Comparison of ENCODE assay signal across 22 cellular contexts in genomic region chr9:68825755-68826500, GRCh38.
DNase-seq lines count a peak whose midpoint lies in the region; ATAC-seq, FAIRE-seq and TF ChIP-seq lines count a peak whose summit lies in the region.
"Had no signal": no experiment of that assay in that cellular context is flagged by ENCODE, and none has a peak within 500 bp of the region (broad histone marks: within the 10 kb centered on the region; RNA-seq: fewer than 3 reads in every experiment).

No MANE protein-coding gene starts in this region.

- H3K4me3 ChIP-seq in H1 (ENCODE audit: extremely low read depth in 1 of 4, insufficient read depth in 2 of 4, low read depth in 3 of 4, low read length in 4 of 4) (no peak overlapping the region), WERI-Rb-1 (ENCODE audit: low read depth, low read length) (no peak overlapping the region)
- H3K4me3 ChIP-seq: A549, HAP-1, SJSA1, vagina had no signal

- H4K20me1 ChIP-seq in H1 (replicated peaks in 1 of 2; ENCODE audit: control insufficient read depth in 1 of 2, insufficient read depth in 2 of 2, low read length in 2 of 2) = no peaks in the 10 kb centered on the region

- no peaks in the 10 kb centered on the region for H3K79me1 ChIP-seq in H1 (ENCODE audit: low read depth, low read length)

- H2BK12ac ChIP-seq in H1 (ENCODE audit: low read depth, low read length) = no peak overlapping the region; the same call in 1 of the 2 replicates

- H2BK5ac ChIP-seq in H1 (ENCODE audit: low read depth, low read length) = peak overlapping the region; percentile 17; the same call in 1 of the 2 replicates

- H3K23ac ChIP-seq in H1 (ENCODE audit: insufficient read length) = no peak overlapping the region

- no peak overlapping the region for H3K9ac ChIP-seq in H1 (replicated peaks in 1 of 4; ENCODE audit: extremely low read depth in 1 of 4, low read depth in 3 of 4, low read length in 3 of 4)

- no peak overlapping the region for H2BK20ac ChIP-seq in H1 (ENCODE audit: low read length)

- WGBS in H1 (ENCODE audit: extremely low coverage in 1 of 2, insufficient coverage in 1 of 2, insufficient read length in 1 of 2, insufficient replicate concordance in 2 of 2, low coverage in 1 of 2, low lambda C conversion rate in 2 of 2, missing lambda C conversion rate in 1 of 2), 2 experiments = 66% methylated on average over 9 of the region's 9 CpGs; no CpG with 5 or more reads in 1 of the 2 experiments

- POLR2A ChIA-PET in H1 (lab: Charles Lee; ENCODE audit: partially characterized antibody) = no interaction called here

- CTCF ChIA-PET in H1 (lab: Charles Lee; ENCODE audit: partially characterized antibody) = interaction anchor here (0.6 to 2.1 kb wide), 8 partner anchors 9 to 187 kb away, joined by 3 to 6 read pairs (median 4); partner anchors contain the start of gene PRKACG

- no peak overlapping the region for H3K14ac ChIP-seq in H1 (ENCODE audit: insufficient read length)

- TF ChIP-seq CTCF in H1 (IDR thresholded peaks at IDR 0.05; ENCODE audit: control extremely low read depth in 1 of 3, insufficient read depth in 1 of 3, low read depth in 1 of 3, low read length in 3 of 3) = no peak
- no peak for TF ChIP-seq CTCF in WERI-Rb-1 (IDR thresholded peaks at IDR 0.05; ENCODE audit: low read depth, low read length)

- no peak for ATAC-seq in GM19023 (IDR thresholded peaks at IDR 0.05; ENCODE audit: unreplicated experiment)
- no peak for ATAC-seq in stimulated activated naive CD8-positive, alpha-beta T cell treated with anti-CD3 and anti-CD28 coated beads, Interleukin-15, Interleukin-2, amounts not matched to agents 100 U/mL and 50 U/mL, for 24 hours
- ATAC-seq: A549; naive thymus-derived CD4-positive, alpha-beta T cell; Panc1; stimulated activated memory B cell treated with anti-CD40 and anti-IgM and Interleukin-4, amounts not matched to agents 10 μg/mL and 1 μg/mL and 100 μg/mL, for 72 hours had no signal

- H2AK5ac ChIP-seq in H1 (ENCODE audit: low read depth, low read length) = no peak overlapping the region

- no peak overlapping the region for H2BK120ac ChIP-seq in H1 (replicated peaks; ENCODE audit: low read depth, low read length)

- H3K79me2 ChIP-seq in H1 (ENCODE audit: control insufficient read depth in 1 of 2, insufficient read depth in 2 of 2, low read length in 2 of 2) = no peaks in the 10 kb centered on the region

- no peak overlapping the region for H4K91ac ChIP-seq in H1 (replicated peaks; ENCODE audit: insufficient read length, low read length)

- H3K4me2 ChIP-seq in H1 (ENCODE audit: insufficient read depth in 1 of 2, low read depth in 2 of 2, low read length in 2 of 2) = no peak overlapping the region
- H3K4me2 ChIP-seq: A549 had no signal

- H3K27me3 ChIP-seq in H1 (replicated peaks in 1 of 4; ENCODE audit: control insufficient read depth in 3 of 4, extremely low read depth in 1 of 4, insufficient read depth in 3 of 4, low read length in 3 of 4) (no peaks in the 10 kb centered on the region), WERI-Rb-1 (ENCODE audit: insufficient read depth, low read depth, severe bottlenecking) (peaks cover 38% of the 10 kb centered on the region)
- H3K27me3 ChIP-seq: vagina had no signal

- 0 out of 2 replicates have a peak overlapping the region, but pooled peaks have one; percentile 52 for H2AFZ ChIP-seq in H1 (ENCODE audit: low read length)

- H3K23me2 ChIP-seq in H1 (ENCODE audit: low read depth, low read length) = no peaks in the 10 kb centered on the region

- peak; percentile 52 for FAIRE-seq in H1 (lab: Jason Lieb, UNC)
- FAIRE-seq: A549, endothelial cell of umbilical vein had no signal

- no peak for TF ChIP-seq POLR2A in H1 (IDR thresholded peaks at IDR 0.05; ENCODE audit: control extremely low read depth in 1 of 2, low read depth in 2 of 2, low read length in 2 of 2)

- peaks cover 2 to 19% (median 7%) of the 10 kb centered on the region in 4 experiments; a peak in 4 of 7 replicates for H3K4me1 ChIP-seq in H1 (replicated peaks in 1 of 4; ENCODE audit: control insufficient read depth in 3 of 4, insufficient read depth in 4 of 4, low read length in 3 of 4)
- H3K4me1 ChIP-seq: A549, HAP-1, SJSA1, vagina had no signal

- H4K8ac ChIP-seq in H1 (ENCODE audit: extremely low read depth, insufficient read depth, low read length) = no peak overlapping the region

- DNase-seq in DMS153 (lab: John Stamatoyannopoulos, UW) (peak; percentile 88), NCI-H146 (lab: John Stamatoyannopoulos, UW) (peak; percentile 29), H1 (ENCODE audit: low read depth in 1 of 2, low spot score in 2 of 2) (no peak), iPS-NIHi7 (ENCODE audit: extremely low spot score) (peak; percentile 23), SW480 (ENCODE audit: low spot score) (no peak), WERI-Rb-1 (no peak)
- no peak for DNase-seq in stimulated activated naive CD8-positive, alpha-beta T cell treated with anti-CD3 and anti-CD28 coated beads, Interleukin-15, Interleukin-2, amounts not matched to agents 100 U/mL and 50 U/mL, for 24 hours
- DNase-seq: activated naive CD4-positive, alpha-beta T cell treated with anti-CD3 and anti-CD28 coated beads, Interleukin-2, amount 50 U/mL, for 16 hours; glutamatergic neuron; naive thymus-derived CD4-positive, alpha-beta T cell; NCI-H2029 treated with DMSO at 0.1 percent for 48 hours; retina; stimulated activated CD4-positive, alpha-beta T cell treated with anti-CD3 and anti-CD28 coated beads, Interleukin-4, amount 100 ng/mL, for 1 hour; T-helper 1 cell had no signal

- TF ChIP-seq EP300 in H1 (IDR thresholded peaks at IDR 0.05; ENCODE audit: borderline replicate concordance in 1 of 2, low read depth in 2 of 2, low read length in 2 of 2) = no peak

- no peak for TF ChIP-seq RAD21 in H1 (IDR thresholded peaks at IDR 0.05 in 1 of 2, conservative IDR thresholded peaks at IDR 0.05 in 1 of 2; ENCODE audit: low read depth in 2 of 2, low read length in 2 of 2)

- H3K36me3 ChIP-seq in H1 (ENCODE audit: control insufficient read depth in 2 of 4, insufficient read depth in 4 of 4, low read length in 3 of 4) (no peaks in the 10 kb centered on the region), WERI-Rb-1 (no peaks in the 10 kb centered on the region)
- H3K36me3 ChIP-seq: HAP-1, SJSA1, vagina had no signal

- H3K56ac ChIP-seq in H1 (replicated peaks; ENCODE audit: insufficient read length, low read depth, low read length) = no peak overlapping the region

- no peak overlapping the region for H4K5ac ChIP-seq in H1 (ENCODE audit: insufficient read length, low read depth, low read length)

- H2BK15ac ChIP-seq in H1 (ENCODE audit: low read length) = peak overlapping the region; percentile 94; the same call in 1 of the 2 replicates

- H3K9me3 ChIP-seq in H1 (ENCODE audit: insufficient read depth in 2 of 2, low read depth in 1 of 2, low read length in 1 of 2) (no peaks in the 10 kb centered on the region), WERI-Rb-1 (ENCODE audit: severe bottlenecking) (no peaks in the 10 kb centered on the region)
- H3K9me3 ChIP-seq: A549, HAP-1, SJSA1, vagina had no signal

- H3K18ac ChIP-seq in H1 (ENCODE audit: extremely low read depth, low read length) = no peak overlapping the region; the same call in 1 of the 2 replicates

- H3K4ac ChIP-seq in H1 (replicated peaks; ENCODE audit: insufficient read length, low read depth, low read length) = no peak overlapping the region

- no peak overlapping the region for H3K27ac ChIP-seq in H1 (ENCODE audit: low read depth, low read length)
- H3K27ac ChIP-seq in WERI-Rb-1 = no peak overlapping the region
- H3K27ac ChIP-seq: A549, SJSA1, vagina had no signal

TF ChIP-seq in H1, 55 proteins besides CTCF, POLR2A, EP300 and RAD21:
- no peak for TF ChIP-seq SRF (IDR thresholded peaks at IDR 0.05; ENCODE audit: low read depth, low read length)
- no peak for TF ChIP-seq SP1 (IDR thresholded peaks at IDR 0.05; ENCODE audit: low read depth, low read length)
- no peak for TF ChIP-seq HDAC6 (IDR thresholded peaks at IDR 0.05; ENCODE audit: low read depth, low read length)
- TF ChIP-seq SIRT6 (IDR thresholded peaks at IDR 0.05; ENCODE audit: low read length) = no peak
- no peak for TF ChIP-seq SIX5 (IDR thresholded peaks at IDR 0.05; ENCODE audit: low read depth, low read length)
- TF ChIP-seq SP2 (IDR thresholded peaks at IDR 0.05; ENCODE audit: low read length) = no peak
- TF ChIP-seq EZH2 (IDR thresholded peaks at IDR 0.05; ENCODE audit: low read depth, low read length, severe bottlenecking) = no peak
- TF ChIP-seq RNF2 (IDR thresholded peaks at IDR 0.05; ENCODE audit: borderline replicate concordance, low read depth, low read length, missing control alignments, poor library complexity, severe bottlenecking) = no peak
- no peak for TF ChIP-seq ZNF274 (IDR thresholded peaks at IDR 0.05; ENCODE audit: borderline replicate concordance, extremely low read depth, low read length)
- no peak for TF ChIP-seq FOSL1 (IDR thresholded peaks at IDR 0.05; ENCODE audit: insufficient read depth, low read depth, low read length)
- no peak for TF ChIP-seq TAF1 (IDR thresholded peaks at IDR 0.05; ENCODE audit: low read depth, low read length)
- TF ChIP-seq SUZ12 (IDR thresholded peaks at IDR 0.05; ENCODE audit: low read length) = no peak
- no peak for TF ChIP-seq CBX5 (IDR thresholded peaks at IDR 0.05; ENCODE audit: low read depth, low read length)
- no peak for TF ChIP-seq ASH2L (IDR thresholded peaks at IDR 0.05; ENCODE audit: low read length)
- TF ChIP-seq SP4 (IDR thresholded peaks at IDR 0.05; ENCODE audit: low read length) = no peak
- no peak for TF ChIP-seq CHD2 (IDR thresholded peaks at IDR 0.05; ENCODE audit: low read length)
- no peak for TF ChIP-seq SIN3A (conservative IDR thresholded peaks at IDR 0.05 in 1 of 2, IDR thresholded peaks at IDR 0.05 in 1 of 2; ENCODE audit: low read depth in 1 of 2, low read length in 2 of 2)

Comparison
In these comparisons a context has a peak if more than half of its experiments do, and no peak if none do; other contexts are left out.
1. DNase-seq: peak in DMS153 (single experiment), NCI-H146 (single experiment) and iPS-NIHi7 (single experiment); none in H1 (0 of 2), stimulated activated naive CD8-positive, alpha-beta T cell treated with anti-CD3 and anti-CD28 coated beads, Interleukin-15, Interleukin-2, amounts not matched to agents 100 U/mL and 50 U/mL, for 24 hours (single experiment), SW480 (single experiment) and WERI-Rb-1 (single experiment).